Comparison of ENCODE assay signal across 9 cellular contexts in genomic region chr7:151409555-151410404, GRCh38. TPM values are rescaled to one million over a fixed set of nuclear protein-coding genes. Genes with fewer than 3 reads are reported as not detected.
DNase-seq lines count a peak whose midpoint lies in the region; FAIRE-seq and TF ChIP-seq lines count a peak whose summit lies in the region.
"Had no signal": no experiment of that assay in that cellular context is flagged by ENCODE, and none has a peak within 500 bp of the region (broad histone marks: within the 10 kb centered on the region; RNA-seq: fewer than 3 reads in every experiment).

TSS of gene WDR86 (minus strand) at chr7:151410038. CDS start at chr7:151409589, 449 bp downstream.

- no peak for FAIRE-seq in astrocyte (lab: Jason Lieb, UNC)

- no peaks in the 10 kb centered on the region for H3K79me2 ChIP-seq in astrocyte (ENCODE audit: insufficient read depth, low read length)

- peak within 1 kb of the TSS; percentile 72 for H3K4me2 ChIP-seq in astrocyte (ENCODE audit: low read length)

- H3K4me1 Mint-ChIP-seq in astrocyte (ENCODE audit: low read depth, unreplicated experiment) = peaks cover 3% of the 10 kb centered on the region

- no peak within 1 kb of the TSS for H3K9ac ChIP-seq in astrocyte (ENCODE audit: low read length)
- H3K9ac ChIP-seq in subcutaneous abdominal adipose tissue (ENCODE audit: low read length in 5 of 5) = peak within 1 kb of the TSS in 4 of 5 donors; percentile 30 to 78 (median 46)

- peak within 1 kb of the TSS; percentile 63 for H2AFZ ChIP-seq in astrocyte (ENCODE audit: low read depth, low read length)

- H4K20me1 ChIP-seq in astrocyte (ENCODE audit: insufficient read depth, low read length) = no peaks in the 10 kb centered on the region

- H3K4me1 ChIP-seq in astrocyte (ENCODE audit: insufficient read depth, low read length) (peaks cover 4% of the 10 kb centered on the region), subcutaneous abdominal adipose tissue (ENCODE audit: control insufficient read depth in 5 of 5, insufficient read depth in 5 of 5, low read length in 5 of 5) (peaks cover 0 to 36% (median 26%) of the 10 kb centered on the region in 5 donors)

- H3K9me3 ChIP-seq in astrocyte (ENCODE audit: insufficient read depth, low read depth, low read length) (no peaks in the 10 kb centered on the region), subcutaneous abdominal adipose tissue (ENCODE audit: control insufficient read depth in 5 of 5, low read length in 5 of 5) (no peaks in the 10 kb centered on the region)

- peak within 1 kb of the TSS; percentile 76 for H3K4me3 Mint-ChIP-seq in astrocyte (ENCODE audit: unreplicated experiment)

- no peaks in the 10 kb centered on the region for H3K9me3 Mint-ChIP-seq in astrocyte (ENCODE audit: unreplicated experiment)

- H3K27me3 ChIP-seq in astrocyte (ENCODE audit: insufficient read depth, low read length) (peaks cover 57% of the 10 kb centered on the region), kidney epithelial cell (ENCODE audit: control insufficient read depth, insufficient read depth, low read length) (peaks cover 46% of the 10 kb centered on the region), subcutaneous abdominal adipose tissue (ENCODE audit: control insufficient read depth in 5 of 5, insufficient read depth in 4 of 5, low read length in 5 of 5) (peaks cover 0 to 30% (median 23%) of the 10 kb centered on the region in 5 donors)

- DNase-seq in NCI-H1417 (lab: John Stamatoyannopoulos, UW) (peak in 2 of 3 experiments; percentile 54 to 61), NCI-H1417 treated with DMSO at 0.1 percent for 48 hours (lab: John Stamatoyannopoulos, UW) (no peak), astrocyte (ENCODE audit: low read depth) (no peak), kidney epithelial cell (ENCODE audit: low read depth) (no peak), NOMO-1 (lab: John Stamatoyannopoulos, UW; ENCODE audit: unreplicated experiment in 2 of 2) (no peak), RWPE1 (ENCODE audit: low spot score) (no peak), cerebellar nuclear complex (lab: John Stamatoyannopoulos, UW) (no peak)
- DNase-seq: ACHN had no signal

- no peaks in the 10 kb centered on the region for H3K36me3 ChIP-seq in astrocyte (ENCODE audit: insufficient read depth, low read length)
- H3K36me3 ChIP-seq in kidney epithelial cell (ENCODE audit: control insufficient read depth, insufficient read depth, low read length) = no peaks in the 10 kb centered on the region
- H3K36me3 ChIP-seq in subcutaneous abdominal adipose tissue (ENCODE audit: control insufficient read depth in 5 of 5, insufficient read depth in 5 of 5, low read length in 5 of 5) = no peaks in the 10 kb centered on the region

- POLR2A ChIA-PET in RWPE1 (lab: Yijun Ruan, JAX; ENCODE audit: low non-redundant PET) = no interaction called here

- CTCF ChIA-PET in RWPE1 (lab: Yijun Ruan, JAX) = no interaction called here

- H3K36me3 Mint-ChIP-seq in astrocyte (ENCODE audit: low read depth, unreplicated experiment) = peaks cover 6% of the 10 kb centered on the region

- H3K27ac Mint-ChIP-seq in astrocyte (ENCODE audit: unreplicated experiment) = no peak within 1 kb of the TSS

- TF ChIP-seq CTCF in astrocyte (IDR thresholded peaks at IDR 0.05; ENCODE audit: insufficient read depth, low read depth, low read length) (no peak), kidney epithelial cell (IDR thresholded peaks at IDR 0.05; ENCODE audit: insufficient read depth, low read length, poor library complexity, severe bottlenecking) (no peak), RWPE1 (conservative IDR thresholded peaks at IDR 0.05; ENCODE audit: low read depth) (no peak)

- H3K27ac ChIP-seq in astrocyte (ENCODE audit: low read depth, low read length) (no peak within 1 kb of the TSS), subcutaneous abdominal adipose tissue (ENCODE audit: low read depth, low read length) (peak within 1 kb of the TSS; percentile 6), RWPE1 (no peak within 1 kb of the TSS)

- H3K4me3 ChIP-seq in astrocyte (ENCODE audit: insufficient read depth, low read depth, low read length) (peak within 1 kb of the TSS; percentile 19), kidney epithelial cell (ENCODE audit: low read depth, low read length) (peak within 1 kb of the TSS; percentile 52), subcutaneous abdominal adipose tissue (ENCODE audit: low read depth in 1 of 5, low read length in 5 of 5) (peak within 1 kb of the TSS; percentile 48 to 71 (median 61))

- peaks cover 68% of the 10 kb centered on the region for H3K27me3 Mint-ChIP-seq in astrocyte (ENCODE audit: low read depth, unreplicated experiment)

RNA-seq across cellular contexts. Expression of gene WDR86, which starts in this region (rescaled TPM):
- total RNA-seq in astrocyte = 2.5 and 3.6 TPM in 2 replicates
- total RNA-seq in kidney epithelial cell = 19.6 and 22.7 TPM in 2 replicates

Comparison
In these comparisons a context has a peak if more than half of its experiments do, and no peak if none do; other contexts are left out.
1. DNase-seq: peak in NCI-H1417 (2 of 3); none in NCI-H1417 treated with DMSO at 0.1 percent for 48 hours (single experiment), astrocyte (single experiment), kidney epithelial cell (single experiment), NOMO-1 (0 of 2), RWPE1 (single experiment) and cerebellar nuclear complex (0 of 2).
2. Peak in every context shown above with its lines, with median percentiles within 50 percentile points of each other: H3K4me3 ChIP-seq.